31 cellular contexts compared by ENCODE assay signal in genomic region chr13:94186470-94186869, GRCh38.
"Had no signal": no experiment of that assay in that cellular context is flagged by ENCODE, and none has a peak within 500 bp of the region (broad histone marks: within the 10 kb centered on the region; RNA-seq: fewer than 3 reads in every experiment).

No MANE protein-coding gene starts in this region.

- H3K4me2 ChIP-seq: neural progenitor cell, smooth muscle cell had no signal

- H3K36me3 Mint-ChIP-seq: natural killer cell; neural progenitor cell; stimulated activated memory B cell treated with anti-CD40 and anti-IgM and Interleukin-4, amounts not matched to agents 10 μg/mL and 1 μg/mL and 100 μg/mL, for 72 hours; type B pancreatic cell had no signal

- ATAC-seq: natural killer cell; psoas muscle; right cardiac atrium; sciatic nerve; stimulated activated memory B cell treated with anti-CD40 and anti-IgM and Interleukin-4, amounts not matched to agents 10 μg/mL and 1 μg/mL and 100 μg/mL, for 72 hours; stimulated activated naive CD8-positive, alpha-beta T cell treated with anti-CD3 and anti-CD28 coated beads, Interleukin-15, amount 100 ng/mL, for 72 hours; stimulated activated naive CD8-positive, alpha-beta T cell treated with anti-CD3 and anti-CD28 coated beads, Interleukin-15, Interleukin-2, amounts not matched to agents 100 U/mL and 50 U/mL, for 24 hours; upper lobe of right lung had no signal

- H2AFZ ChIP-seq: neural progenitor cell, parathyroid adenoma had no signal

- H3K27me3 ChIP-seq: neural progenitor cell, ovary, spleen, suprapubic skin, testis, tibial artery, transverse colon, upper lobe of right lung, uterus had no signal

- H3K9ac ChIP-seq: neural progenitor cell, parathyroid adenoma had no signal

- H3K79me2 ChIP-seq: parathyroid adenoma had no signal

- H3K27ac Mint-ChIP-seq: natural killer cell; nephron; neural progenitor cell; progenitor cell of endocrine pancreas; stimulated activated memory B cell treated with anti-CD40 and anti-IgM and Interleukin-4, amounts not matched to agents 10 μg/mL and 1 μg/mL and 100 μg/mL, for 72 hours; stimulated activated naive CD8-positive, alpha-beta T cell treated with anti-CD3 and anti-CD28 coated beads, Interleukin-15, amount 100 ng/mL, for 72 hours; type B pancreatic cell had no signal

- H3K4me1 ChIP-seq: psoas muscle, suprapubic skin, testis, tibial artery, upper lobe of right lung, uterus had no signal

- H3K9me3 Mint-ChIP-seq: natural killer cell, neural progenitor cell, type B pancreatic cell had no signal

- H3K36me3 ChIP-seq: neural progenitor cell, ovary, spleen, suprapubic skin, tibial artery, transverse colon, upper lobe of right lung, uterus had no signal

- H3K4me3 Mint-ChIP-seq: natural killer cell; nephron; neural progenitor cell; stimulated activated memory B cell treated with anti-CD40 and anti-IgM and Interleukin-4, amounts not matched to agents 10 μg/mL and 1 μg/mL and 100 μg/mL, for 72 hours; stimulated activated naive CD8-positive, alpha-beta T cell treated with anti-CD3 and anti-CD28 coated beads, Interleukin-15, amount 100 ng/mL, for 72 hours; type B pancreatic cell had no signal

- H3K4me3 ChIP-seq: neural progenitor cell, ovary, psoas muscle, skin epidermis, smooth muscle cell, spleen, suprapubic skin, testis, tibial artery, transverse colon, upper lobe of right lung, uterus had no signal

- DNase-seq: natural killer cell; occipital lobe; ovary; posterior cingulate gyrus; psoas muscle; right cardiac atrium; spleen; stimulated activated CD4-positive, alpha-beta T cell treated with anti-CD3 and anti-CD28 coated beads, Interleukin-12 subunit alpha, Interleukin-12 subunit beta, amount 100 ng/mL, for 4 hours; stimulated activated CD4-positive, alpha-beta T cell treated with anti-CD3 and anti-CD28 coated beads, Interleukin-1b, Interleukin-23, amount 100 ng/mL, for 48 hours; stimulated activated CD4-positive, alpha-beta T cell treated with anti-CD3 and anti-CD28 coated beads, Interleukin-4, amount 100 ng/mL, for 1 hour; stimulated activated CD4-positive, alpha-beta T cell treated with anti-CD3 and anti-CD28 coated beads, Interleukin-4, amount 100 ng/mL, for 4 hours; stimulated activated CD8-positive, alpha-beta memory T cell treated with anti-CD3 and anti-CD28 coated beads, Interleukin-4, amount 100 ng/mL, for 48 hours; stimulated activated naive CD4-positive, alpha-beta T cell; stimulated activated naive CD8-positive, alpha-beta T cell treated with anti-CD3 and anti-CD28 coated beads, Interleukin-15, amount 100 ng/mL, for 72 hours; stimulated activated naive CD8-positive, alpha-beta T cell treated with anti-CD3 and anti-CD28 coated beads, Interleukin-15, Interleukin-2, amounts not matched to agents 100 U/mL and 50 U/mL, for 24 hours; substantia nigra; testis; tibial artery; transverse colon; upper lobe of right lung; uterus had no signal

- H3K4me1 Mint-ChIP-seq: natural killer cell; stimulated activated memory B cell treated with anti-CD40 and anti-IgM and Interleukin-4, amounts not matched to agents 10 μg/mL and 1 μg/mL and 100 μg/mL, for 72 hours; stimulated activated naive CD8-positive, alpha-beta T cell treated with anti-CD3 and anti-CD28 coated beads, Interleukin-15, amount 100 ng/mL, for 72 hours had no signal

- H3K27ac ChIP-seq: neural progenitor cell, ovary, parathyroid adenoma, psoas muscle, skin epidermis, spleen, suprapubic skin, testis, tibial artery, transverse colon, upper lobe of right lung, uterus had no signal

- H3K27me3 Mint-ChIP-seq: progenitor cell of endocrine pancreas; stimulated activated memory B cell treated with anti-CD40 and anti-IgM and Interleukin-4, amounts not matched to agents 10 μg/mL and 1 μg/mL and 100 μg/mL, for 72 hours had no signal

- H3K9me3 ChIP-seq: ovary, psoas muscle, spleen, suprapubic skin, testis, tibial artery, transverse colon, upper lobe of right lung, uterus had no signal
